In genomic region chr12:26422839-26423398, GRCh38 we compare ENCODE assay signal across 17 cellular contexts.
DNase-seq lines count a peak whose midpoint lies in the region; ATAC-seq and TF ChIP-seq lines count a peak whose summit lies in the region.
"Had no signal": no experiment of that assay in that cellular context is flagged by ENCODE, and none has a peak within 500 bp of the region (broad histone marks: within the 10 kb centered on the region; RNA-seq: fewer than 3 reads in every experiment).

No MANE protein-coding gene starts in this region.

- H3K4me3 ChIP-seq in MM.1S (ENCODE audit: low read length) (no peak overlapping the region), hepatocyte (no peak overlapping the region)
- H3K4me3 ChIP-seq: stomach had no signal

- TF ChIP-seq CTCF in MM.1S (IDR thresholded peaks at IDR 0.05; ENCODE audit: low read length) (no peak), GM10248 (IDR thresholded peaks at IDR 0.05; ENCODE audit: control extremely low read depth, extremely low read depth, low read depth, missing control alignments) (no peak), hepatocyte (IDR thresholded peaks at IDR 0.05; ENCODE audit: poor library complexity) (no peak)

- H3K9me3 ChIP-seq in MM.1S (replicated peaks; ENCODE audit: insufficient read depth, low read length), result no peaks in the 10 kb centered on the region
- no peaks in the 10 kb centered on the region for H3K9me3 ChIP-seq in hepatocyte (ENCODE audit: low read depth)
- H3K9me3 ChIP-seq: BE2C, stomach had no signal

- H3K4me2 ChIP-seq in MM.1S (ENCODE audit: low read depth, low read length), result peak overlapping the region; percentile 27; the same call in 1 of the 2 replicates
- H3K4me2 ChIP-seq in hepatocyte, result no peak overlapping the region

- peak; percentile 54 for ATAC-seq in GM18502 (IDR thresholded peaks at IDR 0.05; ENCODE audit: poor library complexity, unreplicated experiment)
- peak; percentile 61 for ATAC-seq in GM21360 (IDR thresholded peaks at IDR 0.05; ENCODE audit: unreplicated experiment)
- ATAC-seq in HG02870 (IDR thresholded peaks at IDR 0.05; ENCODE audit: unreplicated experiment), result peak; percentile 41

- H2AFZ ChIP-seq in MM.1S (ENCODE audit: low read length) (no peak overlapping the region), hepatocyte (no peak overlapping the region)

- H3K9me2 ChIP-seq in MM.1S (replicated peaks; ENCODE audit: insufficient read depth, low read length), result no peaks in the 10 kb centered on the region
- no peaks in the 10 kb centered on the region for H3K9me2 ChIP-seq in hepatocyte (replicated peaks; ENCODE audit: insufficient read depth)

- no peaks in the 10 kb centered on the region for H3F3A ChIP-seq in MM.1S (ENCODE audit: insufficient read depth, low read length)

- H3K27ac ChIP-seq in MM.1S (ENCODE audit: low read length) (no peak overlapping the region), hepatocyte (no peak overlapping the region)
- H3K27ac ChIP-seq: stomach had no signal

- no peaks in the 10 kb centered on the region for H3K27me3 ChIP-seq in MM.1S (replicated peaks; ENCODE audit: insufficient read depth, low read length)
- no peaks in the 10 kb centered on the region for H3K27me3 ChIP-seq in hepatocyte
- H3K27me3 ChIP-seq: BE2C, dorsolateral prefrontal cortex, stomach had no signal

- CTCF ChIA-PET in GM10248 (lab: Yijun Ruan, JAX), result no interaction called here

- H3K9ac ChIP-seq in MM.1S (ENCODE audit: low read length), result no peak overlapping the region

- POLR2A ChIA-PET in GM10248 (lab: Yijun Ruan, JAX), result no interaction called here

- H3K79me2 ChIP-seq in MM.1S (ENCODE audit: low read length), result no peaks in the 10 kb centered on the region
- no peaks in the 10 kb centered on the region for H3K79me2 ChIP-seq in hepatocyte

- H3K4me1 ChIP-seq in MM.1S (ENCODE audit: low read length) (peaks cover 3% of the 10 kb centered on the region; the same call in 1 of the 2 replicates), hepatocyte (ENCODE audit: insufficient read depth) (no peaks in the 10 kb centered on the region)
- H3K4me1 ChIP-seq: BE2C, stomach had no signal

- peak; percentile 10 for DNase-seq in MM.1S
- no peak for DNase-seq in inferior parietal cortex (ENCODE audit: extremely low spot score)
- DNase-seq in NCI-H1092 (lab: John Stamatoyannopoulos, UW), result no peak
- DNase-seq in GM10248 (ENCODE audit: extremely low spot score), result no peak
- DNase-seq in hepatocyte (ENCODE audit: low spot score), result no peak
- DNase-seq: activated B cell treated with CpG ODN at 0.5 μM for 24 hours; activated T-cell treated with anti-CD3 and anti-CD28 coated beads, Interleukin-2, amount 50 U/mL, for 48 hours; aorta; BE2C; dorsolateral prefrontal cortex; HFFc6; islet precursor cell; NCI-H187 treated with DMSO at 0.1 percent for 48 hours; stomach had no signal

- no peaks in the 10 kb centered on the region for H3K36me3 ChIP-seq in MM.1S (replicated peaks; ENCODE audit: insufficient read depth, low read length)
- no peaks in the 10 kb centered on the region for H3K36me3 ChIP-seq in hepatocyte (replicated peaks; ENCODE audit: insufficient read depth, low read depth)
- H3K36me3 ChIP-seq: BE2C had no signal

- H4K20me1 ChIP-seq in MM.1S (ENCODE audit: insufficient read depth, low read length) (no peaks in the 10 kb centered on the region), hepatocyte (ENCODE audit: insufficient read depth, poor library complexity, severe bottlenecking) (no peaks in the 10 kb centered on the region)

- WGBS in hepatocyte (ENCODE audit: low lambda C conversion rate, missing lambda C conversion rate), result 85% methylated on average over 3 of the region's 3 CpGs
